1 cellular context compared by ENCODE assay signal in the genomic region with DNA sequence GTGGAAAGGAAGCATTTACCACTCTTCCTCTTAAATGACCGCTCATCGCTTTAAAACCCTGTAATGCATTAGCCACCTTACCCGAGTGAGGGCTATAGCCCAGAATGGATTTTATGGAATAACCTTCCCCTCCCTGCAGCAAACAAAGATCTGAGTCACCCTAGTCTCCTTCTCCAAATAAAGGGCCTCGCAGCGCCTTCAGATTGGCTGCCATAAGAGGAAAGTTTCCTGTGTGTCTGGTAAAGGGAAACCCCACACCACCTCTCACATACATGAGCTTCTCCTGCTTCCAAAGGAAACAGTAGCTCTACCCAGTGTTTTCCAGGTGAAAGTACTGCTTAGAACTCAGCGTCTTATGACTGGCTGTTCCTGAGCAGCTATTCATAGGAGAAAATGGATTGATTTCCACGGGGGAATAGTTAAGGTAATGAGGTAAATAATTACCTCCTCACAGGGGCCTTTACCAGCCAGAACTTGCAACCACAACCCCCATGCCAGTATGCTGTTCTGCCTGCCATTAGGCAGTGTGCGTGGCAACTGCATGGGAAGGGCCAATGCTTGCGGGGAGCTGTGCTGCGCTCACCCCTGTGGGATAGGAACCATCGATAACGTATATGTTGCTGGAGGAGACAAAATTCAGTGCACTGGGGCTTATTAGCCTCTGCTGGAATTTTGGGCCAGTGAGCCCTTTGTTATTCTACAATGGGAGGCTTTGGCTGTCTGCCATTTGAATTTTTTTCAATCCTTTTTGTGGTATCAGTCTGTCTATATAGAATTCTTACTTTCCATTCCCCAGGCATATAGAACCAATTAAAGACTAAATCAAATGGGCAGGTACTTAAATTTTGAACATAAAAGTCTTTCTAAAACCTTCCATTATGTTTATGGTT.
TF ChIP-seq lines count a peak whose summit lies in the region.

No MANE protein-coding gene starts in this region.

TF ChIP-seq in HEK293, 187 proteins besides CTCF, POLR2A, EP300 and RAD21 (continued from another document):
- TF ChIP-seq ZNF560 (tag by site-specific recombination; IDR thresholded peaks at IDR 0.05; ENCODE audit: borderline replicate concordance) (no peak), ZNF211 (tag by site-specific recombination; IDR thresholded peaks at IDR 0.05; ENCODE audit: low read depth) (no peak), KLF10 (tag by site-specific recombination; IDR thresholded peaks at IDR 0.05) (no peak), ZNF214 (tag by site-specific recombination; IDR thresholded peaks at IDR 0.05; ENCODE audit: borderline replicate concordance) (no peak), GFI1B (tag by site-specific recombination; IDR thresholded peaks at IDR 0.05) (no peak), PRDM1 (tag by site-specific recombination; IDR thresholded peaks at IDR 0.05) (peak; percentile 77), TRIM28 (IDR thresholded peaks at IDR 0.05; ENCODE audit: borderline replicate concordance, low read length) (no peak), ZNF335 (tag by site-specific recombination; conservative IDR thresholded peaks at IDR 0.05) (peak; percentile 23; the same call in 1 of the 2 replicates), ZNF558 (tag by site-specific recombination; IDR thresholded peaks at IDR 0.05) (no peak), ZNF600 (tag by site-specific recombination; IDR thresholded peaks at IDR 0.05) (0 out of 2 replicates have a peak, but pooled peaks have one; percentile 56), ZNF792 (tag by site-specific recombination; IDR thresholded peaks at IDR 0.05) (no peak), FEZF1 (tag by site-specific recombination; IDR thresholded peaks at IDR 0.05) (no peak), ZNF544 (tag by site-specific recombination; IDR thresholded peaks at IDR 0.05) (no peak), ZNF76 (tag by site-specific recombination; IDR thresholded peaks at IDR 0.05; ENCODE audit: borderline replicate concordance, low read depth) (no peak), ZFP3 (tag by site-specific recombination; IDR thresholded peaks at IDR 0.05; ENCODE audit: low read depth) (no peak), ZNF548 (tag by site-specific recombination; IDR thresholded peaks at IDR 0.05) (no peak), ZNF785 (tag by site-specific recombination; IDR thresholded peaks at IDR 0.05) (no peak), ZNF138 (tag by site-specific recombination; IDR thresholded peaks at IDR 0.05; ENCODE audit: borderline replicate concordance) (no peak), ZNF239 (tag by site-specific recombination; IDR thresholded peaks at IDR 0.05) (no peak), ZSCAN16 (tag by site-specific recombination; IDR thresholded peaks at IDR 0.05) (no peak), ZSCAN30 (tag by site-specific recombination; IDR thresholded peaks at IDR 0.05) (no peak), YY1 (tag by site-specific recombination; IDR thresholded peaks at IDR 0.05) (no peak)
- TF ChIP-seq, protein P1, sequence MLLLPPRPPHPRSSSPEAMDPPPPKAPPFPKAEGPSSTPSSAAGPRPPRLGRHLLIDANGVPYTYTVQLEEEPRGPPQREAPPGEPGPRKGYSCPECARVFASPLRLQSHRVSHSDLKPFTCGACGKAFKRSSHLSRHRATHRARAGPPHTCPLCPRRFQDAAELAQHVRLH (tag by site-specific recombination; IDR thresholded peaks at IDR 0.05): no peak
- TF ChIP-seq, protein P2, sequence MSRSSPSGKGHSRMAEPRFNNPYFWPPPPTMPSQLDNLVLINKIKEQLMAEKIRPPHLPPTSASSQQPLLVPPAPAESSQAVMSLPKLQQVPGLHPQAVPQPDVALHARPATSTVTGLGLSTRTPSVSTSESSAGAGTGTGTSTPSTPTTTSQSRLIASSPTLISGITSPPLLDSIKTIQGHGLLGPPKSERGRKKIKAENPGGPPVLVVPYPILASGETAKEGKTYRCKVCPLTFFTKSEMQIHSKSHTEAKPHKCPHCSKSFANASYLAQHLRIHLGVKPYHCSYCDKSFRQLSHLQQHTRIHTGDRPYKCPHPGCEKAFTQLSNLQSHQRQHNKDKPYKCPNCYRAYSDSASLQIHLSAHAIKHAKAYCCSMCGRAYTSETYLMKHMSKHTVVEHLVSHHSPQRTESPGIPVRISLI (tag by site-specific recombination; IDR thresholded peaks at IDR 0.05): no peak
- TF ChIP-seq, protein P3, sequence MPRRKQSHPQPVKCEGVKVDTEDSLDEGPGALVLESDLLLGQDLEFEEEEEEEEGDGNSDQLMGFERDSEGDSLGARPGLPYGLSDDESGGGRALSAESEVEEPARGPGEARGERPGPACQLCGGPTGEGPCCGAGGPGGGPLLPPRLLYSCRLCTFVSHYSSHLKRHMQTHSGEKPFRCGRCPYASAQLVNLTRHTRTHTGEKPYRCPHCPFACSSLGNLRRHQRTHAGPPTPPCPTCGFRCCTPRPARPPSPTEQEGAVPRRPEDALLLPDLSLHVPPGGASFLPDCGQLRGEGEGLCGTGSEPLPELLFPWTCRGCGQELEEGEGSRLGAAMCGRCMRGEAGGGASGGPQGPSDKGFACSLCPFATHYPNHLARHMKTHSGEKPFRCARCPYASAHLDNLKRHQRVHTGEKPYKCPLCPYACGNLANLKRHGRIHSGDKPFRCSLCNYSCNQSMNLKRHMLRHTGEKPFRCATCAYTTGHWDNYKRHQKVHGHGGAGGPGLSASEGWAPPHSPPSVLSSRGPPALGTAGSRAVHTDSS (tag by site-specific recombination; IDR thresholded peaks at IDR 0.05): no peak
- TF ChIP-seq, protein P4, sequence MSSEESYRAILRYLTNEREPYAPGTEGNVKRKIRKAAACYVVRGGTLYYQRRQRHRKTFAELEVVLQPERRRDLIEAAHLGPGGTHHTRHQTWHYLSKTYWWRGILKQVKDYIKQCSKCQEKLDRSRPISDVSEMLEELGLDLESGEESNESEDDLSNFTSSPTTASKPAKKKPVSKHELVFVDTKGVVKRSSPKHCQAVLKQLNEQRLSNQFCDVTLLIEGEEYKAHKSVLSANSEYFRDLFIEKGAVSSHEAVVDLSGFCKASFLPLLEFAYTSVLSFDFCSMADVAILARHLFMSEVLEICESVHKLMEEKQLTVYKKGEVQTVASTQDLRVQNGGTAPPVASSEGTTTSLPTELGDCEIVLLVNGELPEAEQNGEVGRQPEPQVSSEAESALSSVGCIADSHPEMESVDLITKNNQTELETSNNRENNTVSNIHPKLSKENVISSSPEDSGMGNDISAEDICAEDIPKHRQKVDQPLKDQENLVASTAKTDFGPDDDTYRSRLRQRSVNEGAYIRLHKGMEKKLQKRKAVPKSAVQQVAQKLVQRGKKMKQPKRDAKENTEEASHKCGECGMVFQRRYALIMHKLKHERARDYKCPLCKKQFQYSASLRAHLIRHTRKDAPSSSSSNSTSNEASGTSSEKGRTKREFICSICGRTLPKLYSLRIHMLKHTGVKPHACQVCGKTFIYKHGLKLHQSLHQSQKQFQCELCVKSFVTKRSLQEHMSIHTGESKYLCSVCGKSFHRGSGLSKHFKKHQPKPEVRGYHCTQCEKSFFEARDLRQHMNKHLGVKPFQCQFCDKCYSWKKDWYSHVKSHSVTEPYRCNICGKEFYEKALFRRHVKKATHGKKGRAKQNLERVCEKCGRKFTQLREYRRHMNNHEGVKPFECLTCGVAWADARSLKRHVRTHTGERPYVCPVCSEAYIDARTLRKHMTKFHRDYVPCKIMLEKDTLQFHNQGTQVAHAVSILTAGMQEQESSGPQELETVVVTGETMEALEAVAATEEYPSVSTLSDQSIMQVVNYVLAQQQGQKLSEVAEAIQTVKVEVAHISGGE (tag by site-specific recombination; conservative IDR thresholded peaks at IDR 0.05; ENCODE audit: low read depth): peak; percentile 45; the same call in 1 of the 2 replicates
- TF ChIP-seq, protein P5, sequence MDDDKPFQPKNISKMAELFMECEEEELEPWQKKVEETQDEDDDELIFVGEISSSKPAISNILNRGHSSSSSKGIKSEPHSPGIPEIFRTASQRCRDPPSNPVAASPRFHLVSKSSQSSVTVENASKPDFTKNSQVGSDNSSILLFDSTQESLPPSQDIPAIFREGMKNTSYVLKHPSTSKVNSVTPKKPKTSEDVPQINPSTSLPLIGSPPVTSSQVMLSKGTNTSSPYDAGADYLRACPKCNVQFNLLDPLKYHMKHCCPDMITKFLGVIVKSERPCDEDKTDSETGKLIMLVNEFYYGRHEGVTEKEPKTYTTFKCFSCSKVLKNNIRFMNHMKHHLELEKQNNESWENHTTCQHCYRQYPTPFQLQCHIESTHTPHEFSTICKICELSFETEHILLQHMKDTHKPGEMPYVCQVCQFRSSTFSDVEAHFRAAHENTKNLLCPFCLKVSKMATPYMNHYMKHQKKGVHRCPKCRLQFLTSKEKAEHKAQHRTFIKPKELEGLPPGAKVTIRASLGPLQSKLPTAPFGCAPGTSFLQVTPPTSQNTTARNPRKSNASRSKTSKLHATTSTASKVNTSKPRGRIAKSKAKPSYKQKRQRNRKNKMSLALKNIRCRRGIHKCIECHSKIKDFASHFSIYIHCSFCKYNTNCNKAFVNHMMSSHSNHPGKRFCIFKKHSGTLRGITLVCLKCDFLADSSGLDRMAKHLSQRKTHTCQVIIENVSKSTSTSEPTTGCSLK (tag by site-specific recombination; IDR thresholded peaks at IDR 0.05): no peak
